In the genomic region with DNA sequence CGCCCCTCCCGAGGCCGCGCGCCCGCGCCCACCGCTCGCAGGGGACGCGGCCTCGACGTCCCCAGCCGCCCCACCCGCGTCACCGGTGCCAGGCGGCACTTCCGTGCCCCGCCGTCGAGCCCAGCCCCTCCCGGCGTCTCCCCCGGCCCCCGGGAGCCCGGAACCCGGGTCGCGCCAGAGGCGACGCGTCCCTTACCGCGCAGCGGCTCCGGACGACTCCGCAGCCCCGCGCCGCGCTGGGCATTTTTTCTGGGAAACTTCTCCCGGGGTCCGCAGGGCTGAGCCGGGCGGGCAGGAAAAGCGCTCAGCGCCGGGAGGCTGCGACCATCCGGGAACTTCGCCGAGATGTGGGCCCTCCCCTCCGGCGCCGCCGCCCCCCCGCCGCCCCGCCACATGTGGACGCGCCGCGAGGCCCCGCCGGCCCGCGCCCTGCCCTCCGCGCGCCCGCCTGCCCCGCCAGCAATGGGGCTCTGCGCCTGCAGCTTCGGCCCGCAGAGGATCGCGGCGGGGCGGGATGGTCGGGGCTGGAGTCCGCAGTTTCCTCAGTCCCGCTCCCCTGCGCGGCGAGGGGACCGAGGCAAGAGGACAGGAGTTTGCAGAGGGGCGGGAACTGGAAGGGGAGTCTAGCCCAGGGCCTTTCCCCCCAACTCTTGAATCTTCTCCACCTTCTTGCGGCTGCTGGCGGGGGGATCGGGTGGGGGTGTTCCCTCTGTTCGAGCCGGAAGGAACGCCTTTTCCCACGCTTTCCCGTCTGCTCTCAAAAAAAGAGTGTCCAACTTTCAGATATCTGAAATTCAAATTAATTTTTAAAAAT, we compare ENCODE assay signal across 8 cellular contexts.
DNase-seq lines count a peak whose midpoint lies in the region; ATAC-seq, FAIRE-seq and TF ChIP-seq lines count a peak whose summit lies in the region.

No MANE protein-coding gene starts in this region.

- DNase-seq in NK-92 treated with Interleukin-12 subunit alpha and Interleukin-12 subunit beta, amount 100 ng/mL, for 24 hours (lab: John Stamatoyannopoulos, UW) = peak; percentile 41
- DNase-seq in NK-92 (lab: John Stamatoyannopoulos, UW; ENCODE audit: unreplicated experiment) = no peak
- DNase-seq in RCC 7860 (ENCODE audit: low spot score) = peak; percentile 26
- peak; percentile 49 for DNase-seq in activated naive CD4-positive, alpha-beta T cell treated with anti-CD3 and anti-CD28 coated beads for 36 hours
- DNase-seq in globus pallidus (ENCODE audit: low spot score) = peak; percentile 74
- DNase-seq in thoracic aorta (ENCODE audit: low spot score) = no peak

- H3K4me1 ChIP-seq in neutrophil (ENCODE audit: control insufficient read depth in 1 of 2, insufficient read depth in 1 of 2, low read depth in 1 of 2, low read length in 1 of 2) = peaks cover 50 to 51% of the 10 kb centered on the region in 2 experiments
- H3K4me1 ChIP-seq in thoracic aorta (ENCODE audit: control insufficient read depth in 1 of 2, low read depth in 2 of 2) = peaks cover 18 to 44% of the 10 kb centered on the region in 2 donors

- H3K4me1 Mint-ChIP-seq in activated naive CD4-positive, alpha-beta T cell treated with anti-CD3 and anti-CD28 coated beads for 36 hours (ENCODE audit: low read depth) = peaks cover 50% of the 10 kb centered on the region

- H3K36me3 Mint-ChIP-seq in activated naive CD4-positive, alpha-beta T cell treated with anti-CD3 and anti-CD28 coated beads for 36 hours (ENCODE audit: low read depth) = peaks cover 3% of the 10 kb centered on the region

- peak overlapping the region; percentile 83 for H3K27ac Mint-ChIP-seq in activated naive CD4-positive, alpha-beta T cell treated with anti-CD3 and anti-CD28 coated beads for 36 hours

- H3K4me3 ChIP-seq in neutrophil (ENCODE audit: low read depth in 1 of 2, low read length in 1 of 2) (peak overlapping the region; percentile 81 to 91), thoracic aorta (peak overlapping the region; percentile 98)

- H3K27me3 Mint-ChIP-seq in activated naive CD4-positive, alpha-beta T cell treated with anti-CD3 and anti-CD28 coated beads for 36 hours (ENCODE audit: low read depth) = no peaks in the 10 kb centered on the region

- peak; percentile 56 for ATAC-seq in HG02981 (IDR thresholded peaks at IDR 0.05; ENCODE audit: unreplicated experiment)
- ATAC-seq in thoracic aorta (ENCODE audit: insufficient number of reproducible peaks, low FRiP score, low read depth) = peak; percentile 68

- no peak for TF ChIP-seq CTCF in neutrophil (IDR thresholded peaks at IDR 0.05)
- no peak for TF ChIP-seq CTCF in thoracic aorta (IDR thresholded peaks at IDR 0.05)

- peak overlapping the region; percentile 84 for H3K4me3 Mint-ChIP-seq in activated naive CD4-positive, alpha-beta T cell treated with anti-CD3 and anti-CD28 coated beads for 36 hours

- peak overlapping the region; percentile 87 for H3K27ac ChIP-seq in neutrophil
- peak overlapping the region; percentile 90 to 96 for H3K27ac ChIP-seq in thoracic aorta

- CTCF ChIA-PET in activated naive CD4-positive, alpha-beta T cell treated with anti-CD3 and anti-CD28 coated beads for 36 hours (lab: Charles Lee) = interaction anchor here (0.5 to 8.8 kb wide), 10 partner anchors 16 to 190 kb away, joined by 3 to 139 read pairs (median 4); partner anchors contain the start of gene WIPF1

- H3K36me3 ChIP-seq in neutrophil (no peaks in the 10 kb centered on the region), thoracic aorta (no peaks in the 10 kb centered on the region)

- peaks cover 10% of the 10 kb centered on the region for H3K27me3 ChIP-seq in neutrophil
- H3K27me3 ChIP-seq in thoracic aorta (replicated peaks; ENCODE audit: insufficient read depth) = no peaks in the 10 kb centered on the region

- H3K9me3 ChIP-seq in neutrophil = no peaks in the 10 kb centered on the region
- no peaks in the 10 kb centered on the region for H3K9me3 ChIP-seq in thoracic aorta

- no peaks in the 10 kb centered on the region for H3K9me3 Mint-ChIP-seq in activated naive CD4-positive, alpha-beta T cell treated with anti-CD3 and anti-CD28 coated beads for 36 hours

- FAIRE-seq in RCC 7860 (lab: Jason Lieb, UNC) = no peak

- intact Hi-C loops in activated naive CD4-positive, alpha-beta T cell treated with anti-CD3 and anti-CD28 coated beads for 36 hours (cut with micrococcal nuclease) = loop anchor here (1.0 to 5.0 kb wide), 6 partner anchors 48 to 1320 kb away; partner anchors contain the start of gene LNPK

Comparison
In these comparisons a context has a peak if more than half of its experiments do, and no peak if none do; other contexts are left out.
1. DNase-seq: peak in NK-92 treated with Interleukin-12 subunit alpha and Interleukin-12 subunit beta, amount 100 ng/mL, for 24 hours (single experiment), RCC 7860 (single experiment), activated naive CD4-positive, alpha-beta T cell treated with anti-CD3 and anti-CD28 coated beads for 36 hours (single experiment) and globus pallidus (single experiment); none in NK-92 (single experiment) and thoracic aorta (single experiment).